In the genomic region with DNA sequence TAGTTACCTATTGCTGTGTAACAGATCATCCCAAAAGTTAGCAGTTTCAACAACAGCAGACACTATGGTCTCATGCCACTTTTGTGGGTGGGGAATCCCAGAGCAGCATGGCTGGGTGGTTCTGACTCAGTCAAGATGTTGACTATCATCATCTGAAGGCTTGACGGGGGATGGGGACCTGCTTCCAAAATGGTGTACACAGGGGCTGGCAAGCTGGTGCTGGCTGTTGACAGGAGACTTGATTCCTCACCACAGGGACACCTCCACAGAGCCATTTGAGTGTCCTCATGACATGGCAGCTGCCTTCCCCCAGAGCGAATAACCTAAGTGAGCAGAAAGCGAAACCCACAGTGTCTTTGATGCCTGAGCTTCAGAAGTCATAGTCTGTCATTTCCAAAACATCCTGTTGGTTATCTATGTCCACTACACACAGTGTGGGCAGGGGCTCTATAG, we compare ENCODE assay signal across 11 cellular contexts. TPM values are rescaled to one million over a fixed set of nuclear protein-coding genes. Genes with fewer than 3 reads are reported as not detected.
DNase-seq lines count a peak whose midpoint lies in the region; ATAC-seq, FAIRE-seq and TF ChIP-seq lines count a peak whose summit lies in the region.
"Had no signal": no experiment of that assay in that cellular context is flagged by ENCODE, and none has a peak within 500 bp of the region (broad histone marks: within the 10 kb centered on the region; RNA-seq: fewer than 3 reads in every experiment).

No MANE protein-coding gene starts in this region.

- ATAC-seq in HG03039 (IDR thresholded peaks at IDR 0.05; ENCODE audit: unreplicated experiment), result peak; percentile 58
- peak; percentile 87 for ATAC-seq in activated T-cell treated with anti-CD3 and anti-CD28 coated beads, Interleukin-2, amount 50 U/mL, for 4 hours
- ATAC-seq in HG03565 (IDR thresholded peaks at IDR 0.05; ENCODE audit: unreplicated experiment), result no peak

- no peak overlapping the region for H3K4me3 Mint-ChIP-seq in activated T-cell treated with anti-CD3 and anti-CD28 coated beads, Interleukin-2, amount 50 U/mL, for 4 hours
- H3K4me3 Mint-ChIP-seq in immature natural killer cell, result no peak overlapping the region

- no peak overlapping the region for H3K4me3 ChIP-seq in GM12865 (ENCODE audit: low read depth, low read length)
- H3K4me3 ChIP-seq: transverse colon had no signal

- no peak overlapping the region for H3K27ac Mint-ChIP-seq in immature natural killer cell

- no peak for TF ChIP-seq CTCF in GM12865 (IDR thresholded peaks at IDR 0.05; ENCODE audit: insufficient read depth, low read depth, low read length, missing control alignments)

- no peak for TF ChIP-seq POLR2A in H54 (IDR thresholded peaks at IDR 0.05; ENCODE audit: low read depth, low read length)

- peaks cover 14% of the 10 kb centered on the region for H3K9me3 Mint-ChIP-seq in activated T-cell treated with anti-CD3 and anti-CD28 coated beads, Interleukin-2, amount 50 U/mL, for 4 hours
- peaks cover 0 to 10% (median 0%) of the 10 kb centered on the region in 6 donors for H3K9me3 Mint-ChIP-seq in immature natural killer cell

- H3K27me3 Mint-ChIP-seq in activated T-cell treated with anti-CD3 and anti-CD28 coated beads, Interleukin-2, amount 50 U/mL, for 4 hours (ENCODE audit: low read depth), result peaks cover 6% of the 10 kb centered on the region
- H3K27me3 Mint-ChIP-seq in immature natural killer cell (ENCODE audit: low read depth in 3 of 3), result peaks cover 2 to 11% (median 5%) of the 10 kb centered on the region in 3 donors

- DNase-seq in GM12865 (ENCODE audit: low read depth) (peak; percentile 87), H54 (ENCODE audit: insufficient read length, low spot score) (no peak), immature natural killer cell (no peak), 8988T (no peak)
- DNase-seq in activated T-cell treated with anti-CD3 and anti-CD28 coated beads, Interleukin-2, amount 50 U/mL, for 4 hours, result no peak
- DNase-seq in stimulated activated CD4-positive, alpha-beta T cell treated with anti-CD3 and anti-CD28 coated beads, Interleukin-2, amount 100 ng/mL, for 4 hours (ENCODE audit: low read depth), result peak; percentile 21
- DNase-seq: transverse colon had no signal

- FAIRE-seq in H54 (lab: Jason Lieb, UNC), result no peak
- FAIRE-seq: astrocyte had no signal

- H3K4me1 Mint-ChIP-seq in activated T-cell treated with anti-CD3 and anti-CD28 coated beads, Interleukin-2, amount 50 U/mL, for 4 hours (ENCODE audit: low read depth), result peaks cover 24% of the 10 kb centered on the region
- peaks cover 10 to 12% of the 10 kb centered on the region in 2 donors for H3K4me1 Mint-ChIP-seq in immature natural killer cell

- H3K36me3 Mint-ChIP-seq in activated T-cell treated with anti-CD3 and anti-CD28 coated beads, Interleukin-2, amount 50 U/mL, for 4 hours (ENCODE audit: insufficient read depth), result peaks cover 3% of the 10 kb centered on the region
- H3K36me3 Mint-ChIP-seq in immature natural killer cell, result no peaks in the 10 kb centered on the region

RNA-seq across cellular contexts. Expression of gene DNAJB8, which starts 19.1 kb away (rescaled TPM):
- not detected for total RNA-seq in activated T-cell treated with anti-CD3 and anti-CD28 coated beads, Interleukin-2, amount 50 U/mL, for 4 hours
- polyA plus RNA-seq in immature natural killer cell, result not detected
- total RNA-seq: astrocyte, skeletal muscle tissue, transverse colon had no signal

RNA-seq across cellular contexts. Expression of gene GATA2, which starts 45.4 kb away (rescaled TPM):
- total RNA-seq in activated T-cell treated with anti-CD3 and anti-CD28 coated beads, Interleukin-2, amount 50 U/mL, for 4 hours, result 10 to 100 TPM in 2 of 3 donors, 1 to 10 TPM in 1; 2.3 to 13.7 (median 12.2) TPM
- under 1 TPM in 1 of 3 donors, not detected in 2; 0.35 TPM for polyA plus RNA-seq in immature natural killer cell

Comparison
In these comparisons a context has a peak if more than half of its experiments do, and no peak if none do; other contexts are left out.
1. DNase-seq: peak in GM12865 (single experiment) and stimulated activated CD4-positive, alpha-beta T cell treated with anti-CD3 and anti-CD28 coated beads, Interleukin-2, amount 100 ng/mL, for 4 hours (single experiment); none in activated T-cell treated with anti-CD3 and anti-CD28 coated beads, Interleukin-2, amount 50 U/mL, for 4 hours (single experiment), H54 (single experiment), immature natural killer cell (0 of 3) and 8988T (single experiment).